21 cellular contexts compared by ENCODE assay signal in the genomic region with DNA sequence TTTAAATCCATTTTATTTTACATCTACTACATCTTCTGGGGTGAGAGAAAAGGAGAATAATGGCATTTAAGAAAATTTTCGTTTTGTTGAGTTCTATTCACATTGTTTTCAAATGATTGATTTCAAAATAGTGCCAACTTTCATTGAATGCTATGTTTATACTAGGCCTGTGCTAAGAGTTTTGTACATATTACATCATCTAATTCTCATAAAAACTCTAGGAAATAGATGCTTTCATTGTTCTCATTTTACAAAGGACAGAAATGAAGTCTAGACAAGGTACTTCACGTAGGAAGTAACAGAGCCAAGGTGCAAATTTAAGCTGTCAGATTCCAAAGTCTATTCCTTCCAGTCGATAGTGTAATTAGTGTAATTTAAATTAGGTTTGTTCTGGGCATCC.
"Had no signal": no experiment of that assay in that cellular context is flagged by ENCODE, and none has a peak within 500 bp of the region (broad histone marks: within the 10 kb centered on the region; RNA-seq: fewer than 3 reads in every experiment).

No MANE protein-coding gene starts in this region.

- H3K36me3 ChIP-seq: gastrocnemius medialis, heart right ventricle, left lung, ovary had no signal

- H3K9me3 ChIP-seq: body of pancreas, gastrocnemius medialis, heart right ventricle, left lung, ovary had no signal

- ATAC-seq: activated CD8-positive, alpha-beta T cell treated with anti-CD3 and anti-CD28 coated beads, Interleukin-2, amount 10 ng/mL, durations not matched to agents 7 days and 5 days; activated naive CD4-positive, alpha-beta T cell treated with anti-CD3 and anti-CD28 coated beads, Interleukin-2, amount 50 U/mL, for 72 hours; body of pancreas; gastrocnemius medialis; heart right ventricle; left lung; naive thymus-derived CD4-positive, alpha-beta T cell; sciatic nerve; stimulated activated naive CD8-positive, alpha-beta T cell treated with anti-CD3 and anti-CD28 coated beads, Interleukin-15, amount 100 ng/mL, for 72 hours had no signal

- H3K27ac ChIP-seq: body of pancreas, coronary artery, gastrocnemius medialis, heart right ventricle, left lung, ovary had no signal

- H3K27me3 ChIP-seq: body of pancreas, gastrocnemius medialis, heart right ventricle, left lung, ovary had no signal

- H3K4me3 ChIP-seq: body of pancreas, coronary artery, gastrocnemius medialis, heart right ventricle, left lung, ovary had no signal

- DNase-seq: activated B cell treated with CpG ODN at 0.5 μM for 24 hours; activated CD4-positive, alpha-beta T cell treated with anti-CD3 and anti-CD28 coated beads for 48 hours; activated CD8-positive, alpha-beta memory T cell treated with anti-CD3 and anti-CD28 coated beads, Interleukin-2, amount 50 U/mL, for 4 hours; activated CD8-positive, alpha-beta T cell treated with anti-CD3 and anti-CD28 coated beads, Interleukin-2, amount 10 ng/mL, durations not matched to agents 7 days and 5 days; activated effector memory CD4-positive, alpha-beta T cell treated with anti-CD3 and anti-CD28 coated beads, Interleukin-2, amount 50 U/mL, for 16 hours; activated T-cell treated with anti-CD3 and anti-CD28 coated beads, Interleukin-2, amount 50 U/mL, for 48 hours; amniotic stem cell; body of pancreas; central memory CD4-positive, alpha-beta T cell; effector CD4-positive, alpha-beta T cell; gastrocnemius medialis; heart right ventricle; left lung; mammary epithelial cell; naive thymus-derived CD4-positive, alpha-beta T cell; ovary; stimulated activated CD4-positive, alpha-beta T cell treated with anti-CD3 and anti-CD28 coated beads, Interleukin-1b, Interleukin-23, amount 100 ng/mL, for 48 hours; stimulated activated naive CD8-positive, alpha-beta T cell treated with anti-CD3 and anti-CD28 coated beads, Interleukin-15, amount 100 ng/mL, for 72 hours had no signal

- H3K4me1 ChIP-seq: body of pancreas, gastrocnemius medialis, heart right ventricle, left lung had no signal
